In genomic region chrX:148361641-148362040, GRCh38 we compare ENCODE assay signal across 29 cellular contexts.
"Had no signal": no experiment of that assay in that cellular context is flagged by ENCODE, and none has a peak within 500 bp of the region (broad histone marks: within the 10 kb centered on the region; RNA-seq: fewer than 3 reads in every experiment).

No MANE protein-coding gene starts in this region.

- H3K9me3 Mint-ChIP-seq: stimulated activated effector memory CD8-positive, alpha-beta T cell treated with anti-CD3 and anti-CD28 coated beads, Interleukin-12 subunit alpha, Interleukin-12 subunit beta, amount 100 ng/mL, for 72 hours; stimulated activated memory B cell treated with anti-CD40 and anti-IgM and Interleukin-4, amounts not matched to agents 10 μg/mL and 1 μg/mL and 100 μg/mL, for 72 hours; stimulated activated naive CD8-positive, alpha-beta T cell treated with anti-CD3 and anti-CD28 coated beads, Interleukin-15, Interleukin-2, amounts not matched to agents 100 ng/mL and 50 ng/mL, for 24 hours had no signal

- H3K27ac ChIP-seq: stomach, suprapubic skin, testis, thoracic aorta, thyroid gland, tibial artery, tibial nerve, transverse colon, upper lobe of left lung, upper lobe of right lung, uterus, vagina had no signal

- DNase-seq: stimulated activated CD4-positive, alpha-beta T cell treated with anti-CD3 and anti-CD28 coated beads, Interleukin-2, amount 100 ng/mL, for 48 hours; stimulated activated CD4-positive, alpha-beta T cell treated with anti-CD3 and anti-CD28 coated beads, Interleukin-4, amount 100 ng/mL, for 1 hour; stimulated activated CD4-positive, alpha-beta T cell treated with anti-CD3 and anti-CD28 coated beads, Interleukin-4, amount 100 ng/mL, for 24 hours; stimulated activated CD4-positive, alpha-beta T cell treated with anti-CD3 and anti-CD28 coated beads, Interleukin-4, amount 100 ng/mL, for 4 hours; stimulated activated CD8-positive, alpha-beta memory T cell treated with anti-CD3 and anti-CD28 coated beads, Interleukin-4, amount 100 ng/mL, for 48 hours; stimulated activated naive B cell treated with anti-CD40 and anti-IgM and Interleukin-4, amounts not matched to agents 10 μg/mL and 1 μg/mL and 100 μg/mL, for 72 hours; stimulated activated naive CD4-positive, alpha-beta T cell; stimulated activated naive CD4-positive, alpha-beta T cell treated with Interleukin-2 at 50 U/mL for 16 hours; stimulated activated naive CD8-positive, alpha-beta T cell treated with anti-CD3 and anti-CD28 coated beads, Interleukin-15, amount 100 ng/mL, for 72 hours; stimulated activated naive CD8-positive, alpha-beta T cell treated with anti-CD3 and anti-CD28 coated beads, Interleukin-15, Interleukin-2, amounts not matched to agents 100 U/mL and 50 U/mL, for 24 hours; stomach; substantia nigra; testis; thyroid gland; tibial artery; transverse colon; trophoblast cell; upper lobe of left lung; upper lobe of right lung; uterus had no signal

- H3K4me1 Mint-ChIP-seq: stimulated activated effector memory CD8-positive, alpha-beta T cell treated with anti-CD3 and anti-CD28 coated beads, Interleukin-12 subunit alpha, Interleukin-12 subunit beta, amount 100 ng/mL, for 72 hours; stimulated activated memory B cell treated with anti-CD40 and anti-IgM and Interleukin-4, amounts not matched to agents 10 μg/mL and 1 μg/mL and 100 μg/mL, for 72 hours; stimulated activated naive B cell treated with anti-CD40 and anti-IgM and Interleukin-4, amounts not matched to agents 10 μg/mL and 1 μg/mL and 100 μg/mL, for 72 hours had no signal

- H3K4me1 ChIP-seq: stomach, suprapubic skin, thyroid gland, tibial nerve, transverse colon, upper lobe of left lung, upper lobe of right lung, uterus, vagina had no signal

- H3K27me3 Mint-ChIP-seq: stimulated activated memory B cell treated with anti-CD40 and anti-IgM and Interleukin-4, amounts not matched to agents 10 μg/mL and 1 μg/mL and 100 μg/mL, for 72 hours; stimulated activated naive CD8-positive, alpha-beta T cell treated with anti-CD3 and anti-CD28 coated beads, Interleukin-15, amount 100 ng/mL, for 72 hours; stimulated activated naive CD8-positive, alpha-beta T cell treated with anti-CD3 and anti-CD28 coated beads, Interleukin-15, Interleukin-2, amounts not matched to agents 100 ng/mL and 50 ng/mL, for 24 hours; type B pancreatic cell had no signal

- H3K27ac Mint-ChIP-seq: stimulated activated effector memory CD8-positive, alpha-beta T cell treated with anti-CD3 and anti-CD28 coated beads, Interleukin-12 subunit alpha, Interleukin-12 subunit beta, amount 100 ng/mL, for 72 hours; stimulated activated memory B cell treated with anti-CD40 and anti-IgM and Interleukin-4, amounts not matched to agents 10 μg/mL and 1 μg/mL and 100 μg/mL, for 72 hours; stimulated activated naive B cell treated with anti-CD40 and anti-IgM and Interleukin-4, amounts not matched to agents 10 μg/mL and 1 μg/mL and 100 μg/mL, for 72 hours; stimulated activated naive CD8-positive, alpha-beta T cell treated with anti-CD3 and anti-CD28 coated beads, Interleukin-15, amount 100 ng/mL, for 72 hours; stimulated activated naive CD8-positive, alpha-beta T cell treated with anti-CD3 and anti-CD28 coated beads, Interleukin-15, Interleukin-2, amounts not matched to agents 100 ng/mL and 50 ng/mL, for 24 hours; type B pancreatic cell had no signal

- FAIRE-seq: urothelium cell line had no signal

- H3K9me3 ChIP-seq: stomach, suprapubic skin, testis, thoracic aorta, thyroid gland, tibial artery, tibial nerve, transverse colon, upper lobe of left lung, upper lobe of right lung, uterus, vagina had no signal

- H3K36me3 Mint-ChIP-seq: stimulated activated effector memory CD8-positive, alpha-beta T cell treated with anti-CD3 and anti-CD28 coated beads, Interleukin-12 subunit alpha, Interleukin-12 subunit beta, amount 100 ng/mL, for 72 hours; stimulated activated memory B cell treated with anti-CD40 and anti-IgM and Interleukin-4, amounts not matched to agents 10 μg/mL and 1 μg/mL and 100 μg/mL, for 72 hours; stimulated activated naive B cell treated with anti-CD40 and anti-IgM and Interleukin-4, amounts not matched to agents 10 μg/mL and 1 μg/mL and 100 μg/mL, for 72 hours; type B pancreatic cell had no signal

- H3K4me3 Mint-ChIP-seq: stimulated activated effector memory CD8-positive, alpha-beta T cell treated with anti-CD3 and anti-CD28 coated beads, Interleukin-12 subunit alpha, Interleukin-12 subunit beta, amount 100 ng/mL, for 72 hours; stimulated activated memory B cell treated with anti-CD40 and anti-IgM and Interleukin-4, amounts not matched to agents 10 μg/mL and 1 μg/mL and 100 μg/mL, for 72 hours; stimulated activated naive B cell treated with anti-CD40 and anti-IgM and Interleukin-4, amounts not matched to agents 10 μg/mL and 1 μg/mL and 100 μg/mL, for 72 hours; stimulated activated naive CD8-positive, alpha-beta T cell treated with anti-CD3 and anti-CD28 coated beads, Interleukin-15, amount 100 ng/mL, for 72 hours; stimulated activated naive CD8-positive, alpha-beta T cell treated with anti-CD3 and anti-CD28 coated beads, Interleukin-15, Interleukin-2, amounts not matched to agents 100 ng/mL and 50 ng/mL, for 24 hours; type B pancreatic cell had no signal

- ATAC-seq: stimulated activated effector memory CD8-positive, alpha-beta T cell treated with anti-CD3 and anti-CD28 coated beads, Interleukin-12 subunit alpha, Interleukin-12 subunit beta, amount 100 ng/mL, for 72 hours; stimulated activated memory B cell treated with anti-CD40 and anti-IgM and Interleukin-4, amounts not matched to agents 10 μg/mL and 1 μg/mL and 100 μg/mL, for 72 hours; stimulated activated naive B cell treated with anti-CD40 and anti-IgM and Interleukin-4, amounts not matched to agents 10 μg/mL and 1 μg/mL and 100 μg/mL, for 72 hours; stimulated activated naive CD8-positive, alpha-beta T cell treated with anti-CD3 and anti-CD28 coated beads, Interleukin-15, amount 100 ng/mL, for 72 hours; stimulated activated naive CD8-positive, alpha-beta T cell treated with anti-CD3 and anti-CD28 coated beads, Interleukin-15, Interleukin-2, amounts not matched to agents 100 U/mL and 50 U/mL, for 24 hours; upper lobe of right lung had no signal

- H3K27me3 ChIP-seq: stomach, suprapubic skin, testis, thyroid gland, tibial artery, tibial nerve, transverse colon, upper lobe of left lung, upper lobe of right lung, uterus, vagina had no signal

- H3K36me3 ChIP-seq: stomach, suprapubic skin, thoracic aorta, thyroid gland, tibial artery, tibial nerve, transverse colon, upper lobe of left lung, upper lobe of right lung, uterus, vagina had no signal

- H3K4me3 ChIP-seq: stomach, suprapubic skin, testis, thoracic aorta, thyroid gland, tibial artery, tibial nerve, transverse colon, upper lobe of left lung, upper lobe of right lung, uterus, vagina had no signal
